Comparison of ENCODE assay signal across 9 cellular contexts in the genomic region with DNA sequence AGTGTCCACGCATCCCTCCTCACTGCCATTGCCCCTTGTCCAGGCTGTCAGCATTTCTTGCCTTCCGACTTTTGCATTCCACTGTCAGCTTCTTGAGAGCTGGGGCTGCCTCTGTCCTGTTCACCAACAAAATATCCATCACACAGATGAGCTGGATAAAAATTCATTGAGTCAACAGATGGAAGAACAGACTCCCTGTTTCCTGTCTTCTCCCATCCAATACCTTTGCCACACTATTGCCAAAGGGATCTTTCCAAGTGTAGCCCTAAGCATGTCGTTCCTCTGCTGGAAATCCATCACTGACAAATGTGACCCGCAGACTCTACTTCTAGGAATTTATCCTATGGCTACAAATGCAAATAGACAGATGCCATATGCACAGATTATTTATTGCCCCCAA.
"Had no signal": no experiment of that assay in that cellular context is flagged by ENCODE, and none has a peak within 500 bp of the region (broad histone marks: within the 10 kb centered on the region; RNA-seq: fewer than 3 reads in every experiment).

No MANE protein-coding gene starts in this region.

- H2AFZ ChIP-seq: GM23248, GM23338 had no signal

- H3K27ac ChIP-seq: GM23248 had no signal

- H3K4me3 ChIP-seq: GM23248, GM23338, HAP-1 had no signal

- ATAC-seq: GM23338, HCT116 had no signal

- DNase-seq: GM23248, GOT3, H7, H9, HCEC 1CT, HFFc6 had no signal

- H3K4me2 ChIP-seq: GM23338 had no signal

- H3K36me3 ChIP-seq: HAP-1 had no signal

- H3K9me3 ChIP-seq: HAP-1 had no signal

- H3K9ac ChIP-seq: GM23248 had no signal
